In genomic region chr16:30992381-30992780, GRCh38 we compare ENCODE assay signal across 34 cellular contexts.
"Had no signal": no experiment of that assay in that cellular context is flagged by ENCODE, and none has a peak within 500 bp of the region (broad histone marks: within the 10 kb centered on the region; RNA-seq: fewer than 3 reads in every experiment).

No MANE protein-coding gene starts in this region.

- H2AFZ ChIP-seq: hepatocyte had no signal

- H3K4me3 Mint-ChIP-seq: activated CD4-positive, alpha-beta memory T cell treated with anti-CD3 and anti-CD28 coated beads for 36 hours; activated CD8-positive, alpha-beta memory T cell treated with anti-CD3 and anti-CD28 coated beads, Interleukin-2, amount 10 ng/mL, durations not matched to agents 7 days and 5 days; activated naive CD8-positive, alpha-beta T cell treated with anti-CD3 and anti-CD28 coated beads for 36 hours; activated T-cell treated with anti-CD3 and anti-CD28 coated beads, Interleukin-2, amount 50 U/mL, for 72 hours; brain; nephron; stimulated activated naive CD8-positive, alpha-beta T cell treated with anti-CD3 and anti-CD28 coated beads, Interleukin-15, amount 100 ng/mL, for 72 hours; T-helper 1 cell treated with Interleukin-12 subunit alpha and Interleukin-12 subunit beta and Interleukin-4 antibody, amounts not matched to agents 30 μg/mL and 1 μg/mL, for 36 hours had no signal

- H3K27me3 ChIP-seq: adrenal gland, ascending aorta, dorsolateral prefrontal cortex, upper lobe of left lung, vagina had no signal

- H3K79me2 ChIP-seq: hepatocyte had no signal

- DNase-seq: activated CD4-positive, alpha-beta memory T cell treated with anti-CD3 and anti-CD28 coated beads for 36 hours; activated CD4-positive, alpha-beta T cell treated with anti-CD3 and anti-CD28 coated beads for 48 hours; activated CD8-positive, alpha-beta memory T cell treated with anti-CD3 and anti-CD28 coated beads, Interleukin-2, amount 10 ng/mL, durations not matched to agents 7 days and 5 days; activated naive CD4-positive, alpha-beta T cell; activated naive CD8-positive, alpha-beta T cell treated with anti-CD3 and anti-CD28 coated beads for 36 hours; activated T-cell treated with anti-CD3 and anti-CD28 coated beads, Interleukin-2, amount 50 U/mL, for 72 hours; adrenal gland; dorsolateral prefrontal cortex; effector memory CD4-positive, alpha-beta T cell; erythroblast; gastrocnemius medialis; glutamatergic neuron; left cardiac atrium; left ventricle myocardium superior; stimulated activated CD4-positive, alpha-beta T cell treated with anti-CD3 and anti-CD28 coated beads, Interleukin-12 subunit alpha, Interleukin-12 subunit beta, amount 100 ng/mL, for 4 hours; stimulated activated CD4-positive, alpha-beta T cell treated with anti-CD3 and anti-CD28 coated beads, Interleukin-4, amount 100 ng/mL, for 1 hour; stimulated activated naive CD8-positive, alpha-beta T cell treated with anti-CD3 and anti-CD28 coated beads, Interleukin-15, amount 100 ng/mL, for 72 hours; substantia nigra; T-helper 9 cell; upper lobe of left lung; WERI-Rb-1 had no signal

- H3K9me3 ChIP-seq: adrenal gland, ascending aorta, gastrocnemius medialis, neutrophil, upper lobe of left lung, vagina had no signal

- H3K36me3 ChIP-seq: adrenal gland, ascending aorta, cardiac muscle cell, gastrocnemius medialis, neutrophil, vagina had no signal

- ATAC-seq: activated CD4-positive, CD25-positive, alpha-beta regulatory T cell treated with anti-CD3 and anti-CD28 coated beads, Interleukin-2, amount 50 U/mL, for 24 hours; activated CD8-positive, alpha-beta memory T cell treated with anti-CD3 and anti-CD28 coated beads, Interleukin-2, amount 10 ng/mL, durations not matched to agents 7 days and 5 days; activated T-cell treated with anti-CD3 and anti-CD28 coated beads, Interleukin-2, amount 50 U/mL, for 72 hours; gastrocnemius medialis; left cardiac atrium; left ventricle myocardium superior; sciatic nerve; stimulated activated naive CD8-positive, alpha-beta T cell treated with anti-CD3 and anti-CD28 coated beads, Interleukin-15, amount 100 ng/mL, for 72 hours had no signal

- H3K9me3 Mint-ChIP-seq: activated CD4-positive, alpha-beta memory T cell treated with anti-CD3 and anti-CD28 coated beads for 36 hours; activated naive CD8-positive, alpha-beta T cell treated with anti-CD3 and anti-CD28 coated beads for 36 hours; activated T-cell treated with anti-CD3 and anti-CD28 coated beads, Interleukin-2, amount 50 U/mL, for 72 hours; brain; nephron; stimulated activated naive CD8-positive, alpha-beta T cell treated with anti-CD3 and anti-CD28 coated beads, Interleukin-15, amount 100 ng/mL, for 72 hours; T-helper 1 cell treated with Interleukin-12 subunit alpha and Interleukin-12 subunit beta and Interleukin-4 antibody, amounts not matched to agents 30 μg/mL and 1 μg/mL, for 36 hours had no signal

- FAIRE-seq: keratinocyte had no signal

- H3K36me3 Mint-ChIP-seq: activated CD4-positive, alpha-beta memory T cell treated with anti-CD3 and anti-CD28 coated beads for 36 hours; activated naive CD8-positive, alpha-beta T cell treated with anti-CD3 and anti-CD28 coated beads for 36 hours had no signal

- H3K27ac ChIP-seq: adrenal gland, ascending aorta, cardiac muscle cell, coronary artery, gastrocnemius medialis, hepatocyte, neutrophil, skin epidermis, upper lobe of left lung, vagina, WERI-Rb-1 had no signal

- H3K27me3 Mint-ChIP-seq: activated CD8-positive, alpha-beta memory T cell treated with anti-CD3 and anti-CD28 coated beads, Interleukin-2, amount 10 ng/mL, durations not matched to agents 7 days and 5 days; activated naive CD8-positive, alpha-beta T cell treated with anti-CD3 and anti-CD28 coated beads for 36 hours; stimulated activated naive CD8-positive, alpha-beta T cell treated with anti-CD3 and anti-CD28 coated beads, Interleukin-15, amount 100 ng/mL, for 72 hours had no signal

- H3K4me3 ChIP-seq: adrenal gland, ascending aorta, cardiac muscle cell, coronary artery, dorsolateral prefrontal cortex, gastrocnemius medialis, hepatocyte, skin epidermis, upper lobe of left lung, vagina had no signal

- H3K4me2 ChIP-seq: hepatocyte had no signal

- H3K27ac Mint-ChIP-seq: activated CD4-positive, alpha-beta memory T cell treated with anti-CD3 and anti-CD28 coated beads for 36 hours; activated naive CD8-positive, alpha-beta T cell treated with anti-CD3 and anti-CD28 coated beads for 36 hours; activated T-cell treated with anti-CD3 and anti-CD28 coated beads, Interleukin-2, amount 50 U/mL, for 72 hours; brain; nephron; stimulated activated naive CD8-positive, alpha-beta T cell treated with anti-CD3 and anti-CD28 coated beads, Interleukin-15, amount 100 ng/mL, for 72 hours; T-helper 1 cell treated with Interleukin-12 subunit alpha and Interleukin-12 subunit beta and Interleukin-4 antibody, amounts not matched to agents 30 μg/mL and 1 μg/mL, for 36 hours had no signal
